8 cellular contexts compared by ENCODE assay signal in genomic region chr9:96854877-96855273, GRCh38. TPM values are rescaled to one million over a fixed set of nuclear protein-coding genes. Genes with fewer than 3 reads are reported as not detected.
DNase-seq lines count a peak whose midpoint lies in the region; TF ChIP-seq lines count a peak whose summit lies in the region.

No MANE protein-coding gene starts in this region.

- peak overlapping the region; percentile 97 for H2AFZ ChIP-seq in mammary epithelial cell (ENCODE audit: low read depth, low read length)

- H3K4me1 ChIP-seq in A673 (ENCODE audit: insufficient read depth, low read length, poor library complexity, severe bottlenecking) (peaks cover 6% of the 10 kb centered on the region), HUES48 (ENCODE audit: control insufficient read depth, insufficient read depth, low read length) (peaks cover 30% of the 10 kb centered on the region), mammary epithelial cell (ENCODE audit: insufficient read depth, low read length) (peaks cover 37% of the 10 kb centered on the region), muscle layer of duodenum (ENCODE audit: control insufficient read depth in 1 of 2, insufficient read depth in 2 of 2, low read length in 2 of 2) (peaks cover 10 to 20% of the 10 kb centered on the region in 2 donors)

- no peak for TF ChIP-seq CTCF in A673 (conservative IDR thresholded peaks at IDR 0.05; ENCODE audit: low read depth, low read length)
- TF ChIP-seq CTCF in mammary epithelial cell (conservative IDR thresholded peaks at IDR 0.05 in 1 of 2, IDR thresholded peaks at IDR 0.05 in 1 of 2; ENCODE audit: extremely low read depth in 1 of 2, insufficient read depth in 1 of 2, low read depth in 1 of 2, low read length in 2 of 2) = no peak

- H3K9ac ChIP-seq in HUES48 (ENCODE audit: low read depth, low read length) (peak overlapping the region; percentile 57; the same call in 1 of the 2 replicates), mammary epithelial cell (ENCODE audit: insufficient read depth, low read length) (no peak overlapping the region)

- 21% methylated on average over 10 of the region's 10 CpGs for WGBS in mammary epithelial cell (ENCODE audit: low coverage, missing lambda C conversion rate)

- BruUV-seq in A673 (replicated peaks; lab: Mats Ljungman, UMichigan) (no TSS peak), mammary epithelial cell (replicated peaks; lab: Mats Ljungman, UMichigan) (no TSS peak)

- H3K27ac ChIP-seq in A673 (ENCODE audit: low read depth, low read length, poor library complexity, severe bottlenecking) (peak overlapping the region; percentile 69), HUES48 (ENCODE audit: low read depth, low read length) (peak overlapping the region; percentile 43), mammary epithelial cell (ENCODE audit: insufficient read depth, low read depth, low read length) (peak overlapping the region; percentile 41), muscle layer of duodenum (ENCODE audit: low read length) (no peak overlapping the region)

- H3K27me3 ChIP-seq in A673 (replicated peaks; ENCODE audit: insufficient read depth, low read depth, low read length, poor library complexity) (no peaks in the 10 kb centered on the region), HUES48 (ENCODE audit: control insufficient read depth, insufficient read depth, low read length) (no peaks in the 10 kb centered on the region), mammary epithelial cell (ENCODE audit: insufficient read depth, low read length) (no peaks in the 10 kb centered on the region), muscle layer of duodenum (ENCODE audit: low read depth, low read length) (no peaks in the 10 kb centered on the region)

- H3K4me3 ChIP-seq in A673 (ENCODE audit: low read depth, low read length, poor library complexity, severe bottlenecking) (peak overlapping the region; percentile 70), HUES48 (ENCODE audit: low read depth, low read length) (peak overlapping the region; percentile 88), mammary epithelial cell (replicated peaks in 1 of 3; ENCODE audit: insufficient read depth in 1 of 3, low read depth in 2 of 3, low read length in 3 of 3) (peak overlapping the region; percentile 80 to 92 (median 90)), muscle layer of duodenum (ENCODE audit: low read depth in 1 of 2, low read length in 2 of 2) (peak overlapping the region; percentile 82 to 90)

- CTCF ChIA-PET in A673 (lab: Charles Lee) (no interaction called here), mammary epithelial cell (lab: Charles Lee; ENCODE audit: low non-redundant PET) (no interaction called here)

- DNase-seq in A673 (ENCODE audit: low spot score) (no peak), mammary epithelial cell (no peak), medulla oblongata (ENCODE audit: extremely low spot score) (no peak), NCI-H774 (lab: John Stamatoyannopoulos, UW) (no peak), DMS 273 treated with DMSO at 0.1 percent for 48 hours (lab: John Stamatoyannopoulos, UW) (no peak), anterior cingulate cortex (lab: John Stamatoyannopoulos, UW) (no peak)

- H3K9me3 ChIP-seq in A673 (ENCODE audit: low read depth, low read length, poor library complexity, severe bottlenecking) (peaks cover 3% of the 10 kb centered on the region), HUES48 (ENCODE audit: control insufficient read depth, insufficient read depth, low read length) (no peaks in the 10 kb centered on the region), mammary epithelial cell (replicated peaks; ENCODE audit: insufficient read depth, low read length) (peaks cover 1% of the 10 kb centered on the region), muscle layer of duodenum (ENCODE audit: control insufficient read depth in 1 of 2, low read length in 2 of 2) (no peaks in the 10 kb centered on the region)

- no peaks in the 10 kb centered on the region for H4K20me1 ChIP-seq in mammary epithelial cell (ENCODE audit: insufficient read depth, low read length)

- H3K79me2 ChIP-seq in mammary epithelial cell (ENCODE audit: insufficient read depth, low read length) = peaks cover 27% of the 10 kb centered on the region

- intact Hi-C loops in A673 (cut with micrococcal nuclease; ENCODE audit: unreplicated experiment) = loop anchor here (5.0 kb wide), 1 partner anchor 762 kb away; no protein-coding TSS in a partner anchor
- intact Hi-C loops in mammary epithelial cell (cut with micrococcal nuclease) = loop anchor here (5.0 to 10.0 kb wide), 5 partner anchors 307 to 762 kb away; no protein-coding TSS in a partner anchor

- POLR2A ChIA-PET in A673 (lab: Charles Lee; ENCODE audit: low non-redundant PET) = no interaction called here

- in situ Hi-C loops in mammary epithelial cell (cut with MboI; ENCODE audit: low sequenced_read_pairs in 2 of 2) = loop anchor here (5.0 to 25.0 kb wide), 5 partner anchors 252 to 760 kb away; no protein-coding TSS in a partner anchor

- H3K36me3 ChIP-seq in A673 (ENCODE audit: insufficient read depth, low read length, poor library complexity, severe bottlenecking) = no peaks in the 10 kb centered on the region
- H3K36me3 ChIP-seq in HUES48 (ENCODE audit: control insufficient read depth, insufficient read depth, low read length) = no peaks in the 10 kb centered on the region
- no peaks in the 10 kb centered on the region for H3K36me3 ChIP-seq in mammary epithelial cell (ENCODE audit: insufficient read depth, low read length)
- H3K36me3 ChIP-seq in muscle layer of duodenum (ENCODE audit: control insufficient read depth in 1 of 2, insufficient read depth in 2 of 2, low read length in 2 of 2) = peaks cover 0 to 4% of the 10 kb centered on the region in 2 donors

- dilution Hi-C loops in mammary epithelial cell (cut with HindIII; ENCODE audit: low sequenced_read_pairs) = no loop called here

- H3K4me2 ChIP-seq in mammary epithelial cell (ENCODE audit: insufficient read depth, low read depth, low read length) = peak overlapping the region; percentile 81

RNA-seq across cellular contexts. Expression of gene ZNF782, which starts 0.6 kb away (rescaled TPM):
- total RNA-seq in A673 (2021) (5.7 and 6.7 TPM in 2 replicates), mammary epithelial cell (1 to 10 TPM; 3.7 to 5.5 TPM)
- 0.93 TPM for polyA plus RNA-seq in mammary epithelial cell
- 1.8 TPM for polyA minus RNA-seq in mammary epithelial cell
